In genomic region chr5:67815455-67816391, GRCh38 we compare ENCODE assay signal across 1 cellular context.
A peak's percentile ranks its signal among the peaks of the same experiment; 100 is the strongest.
TF ChIP-seq lines count a peak whose summit lies in the region.

No MANE protein-coding gene starts in this region.

TF ChIP-seq in HepG2, 621 proteins besides CTCF, POLR2A, EP300 and RAD21 (continued from another document and continues in another):
- TF ChIP-seq BATF2 (CRISPR knock-in tag; IDR thresholded peaks at IDR 0.05) (no peak), PRPF4 (IDR thresholded peaks at IDR 0.05; ENCODE audit: low read depth, low read length, poor library complexity, severe bottlenecking) (no peak), ZMYM4 (CRISPR knock-in tag; IDR thresholded peaks at IDR 0.05) (peak; percentile 13; the same call in 1 of the 2 replicates), AHR (CRISPR knock-in tag; IDR thresholded peaks at IDR 0.05) (no peak), KDM5B (CRISPR knock-in tag; IDR thresholded peaks at IDR 0.05; ENCODE audit: borderline replicate concordance) (no peak), ZNF34 (CRISPR knock-in tag; IDR thresholded peaks at IDR 0.05; ENCODE audit: borderline replicate concordance) (no peak), ETV5 (CRISPR knock-in tag; IDR thresholded peaks at IDR 0.05; ENCODE audit: borderline replicate concordance) (no peak), JARID2 (CRISPR knock-in tag; IDR thresholded peaks at IDR 0.05; ENCODE audit: insufficient replicate concordance) (no peak), NR2F6 (IDR thresholded peaks at IDR 0.05) (0 out of 2 replicates have a peak, but pooled peaks have one; percentile 31), NR2F6 (CRISPR knock-in tag; IDR thresholded peaks at IDR 0.05) (peak; percentile 31; the same call in 1 of the 2 replicates), XBP1 (CRISPR knock-in tag; IDR thresholded peaks at IDR 0.05) (no peak), THAP11 (CRISPR knock-in tag; IDR thresholded peaks at IDR 0.05) (0 out of 2 replicates have a peak, but pooled peaks have one; percentile 26), YEATS2 (CRISPR knock-in tag; IDR thresholded peaks at IDR 0.05; ENCODE audit: borderline replicate concordance) (no peak), TERF1 (CRISPR knock-in tag; IDR thresholded peaks at IDR 0.05) (no peak), MED1 (CRISPR knock-in tag; IDR thresholded peaks at IDR 0.05) (peak; percentile 59; the same call in 1 of the 2 replicates), CEBPB (IDR thresholded peaks at IDR 0.05; ENCODE audit: borderline replicate concordance, low read depth, low read length) (peak; percentile 87), ZNF788 (CRISPR knock-in tag; IDR thresholded peaks at IDR 0.05; ENCODE audit: borderline replicate concordance) (no peak), ZNF512B (CRISPR knock-in tag; IDR thresholded peaks at IDR 0.05; ENCODE audit: borderline replicate concordance) (no peak), MTERF4 (CRISPR knock-in tag; IDR thresholded peaks at IDR 0.05) (no peak), SALL1 (CRISPR knock-in tag; IDR thresholded peaks at IDR 0.05) (peak; percentile 48; the same call in 1 of the 2 replicates), ATF2 (CRISPR knock-in tag; IDR thresholded peaks at IDR 0.05) (peak; percentile 47; the same call in 1 of the 2 replicates), ZNF770 (CRISPR knock-in tag; IDR thresholded peaks at IDR 0.05) (no peak), HNF1A (IDR thresholded peaks at IDR 0.05; ENCODE audit: low read depth) (peak; percentile 45; the same call in 1 of the 2 replicates), HNF1A (CRISPR knock-in tag; IDR thresholded peaks at IDR 0.05; ENCODE audit: borderline replicate concordance) (peak; percentile 82; the same call in 1 of the 2 replicates), ZNF260 (CRISPR knock-in tag; IDR thresholded peaks at IDR 0.05; ENCODE audit: borderline replicate concordance, low read depth) (no peak), ZMAT5 (CRISPR knock-in tag; IDR thresholded peaks at IDR 0.05; ENCODE audit: borderline replicate concordance, low read depth) (no peak), GZF1 (CRISPR knock-in tag; IDR thresholded peaks at IDR 0.05) (no peak), ZNF343 (CRISPR knock-in tag; IDR thresholded peaks at IDR 0.05) (no peak), ZC3H13 (CRISPR knock-in tag; IDR thresholded peaks at IDR 0.05) (no peak), SP140L (CRISPR knock-in tag; IDR thresholded peaks at IDR 0.05; ENCODE audit: borderline replicate concordance) (peak; percentile 82; the same call in 1 of the 2 replicates), TAF15 (IDR thresholded peaks at IDR 0.05; ENCODE audit: low read depth, low read length, poor library complexity, severe bottlenecking) (no peak), NONO (IDR thresholded peaks at IDR 0.05) (no peak), NONO (CRISPR knock-in tag; conservative IDR thresholded peaks at IDR 0.05) (0 out of 2 replicates have a peak, but pooled peaks have one; percentile 19), CSRNP1 (CRISPR knock-in tag; IDR thresholded peaks at IDR 0.05) (no peak), HOXD1 (CRISPR knock-in tag; IDR thresholded peaks at IDR 0.05) (no peak), FOXA3 (CRISPR knock-in tag; IDR thresholded peaks at IDR 0.05) (peak; percentile 86), KDM6A (CRISPR knock-in tag; IDR thresholded peaks at IDR 0.05; ENCODE audit: low read depth) (no peak), ZNF850 (CRISPR knock-in tag; conservative IDR thresholded peaks at IDR 0.05) (no peak), MTA3 (CRISPR knock-in tag; IDR thresholded peaks at IDR 0.05) (no peak), IKZF1 (IDR thresholded peaks at IDR 0.05) (no peak), CBX1 (IDR thresholded peaks at IDR 0.05; ENCODE audit: low read depth) (no peak), NR2C2 (CRISPR knock-in tag; IDR thresholded peaks at IDR 0.05; ENCODE audit: borderline replicate concordance) (peak; percentile 59; the same call in 1 of the 2 replicates), PHF21A (CRISPR knock-in tag; IDR thresholded peaks at IDR 0.05) (peak; percentile 58; the same call in 1 of the 2 replicates), FOSL2 (CRISPR knock-in tag; IDR thresholded peaks at IDR 0.05) (peak; percentile 76), ZNF549 (CRISPR knock-in tag; IDR thresholded peaks at IDR 0.05) (no peak), ZNF644 (CRISPR knock-in tag; IDR thresholded peaks at IDR 0.05; ENCODE audit: low read depth) (peak; percentile 4; the same call in 1 of the 2 replicates), MLX (CRISPR knock-in tag; IDR thresholded peaks at IDR 0.05) (peak; percentile 80; the same call in 1 of the 2 replicates), MAZ (IDR thresholded peaks at IDR 0.05; ENCODE audit: borderline replicate concordance, low read depth, low read length) (no peak), MAZ (CRISPR knock-in tag; IDR thresholded peaks at IDR 0.05; ENCODE audit: low read depth) (no peak), NR1H2 (CRISPR knock-in tag; IDR thresholded peaks at IDR 0.05; ENCODE audit: borderline replicate concordance, low read depth) (no peak), DRAP1 (CRISPR knock-in tag; IDR thresholded peaks at IDR 0.05) (no peak)
